ENCODE assay signal across 1 cellular context in genomic region chr2:218806346-218806978, GRCh38.
A peak's percentile ranks its signal among the peaks of the same experiment; 100 is the strongest.
TF ChIP-seq lines count a peak whose summit lies in the region.

No MANE protein-coding gene starts in this region.

TF ChIP-seq in HepG2, 621 proteins besides CTCF, POLR2A, EP300 and RAD21 (continues in another document):
- TF ChIP-seq THAP8 (CRISPR knock-in tag; IDR thresholded peaks at IDR 0.05; ENCODE audit: borderline replicate concordance) = no peak
- TF ChIP-seq ZC3H4 (CRISPR knock-in tag; IDR thresholded peaks at IDR 0.05; ENCODE audit: borderline replicate concordance) = no peak
- TF ChIP-seq RXRB (CRISPR knock-in tag; IDR thresholded peaks at IDR 0.05; ENCODE audit: borderline replicate concordance) = peak; percentile 78
- no peak for TF ChIP-seq ZNF225 (CRISPR knock-in tag; IDR thresholded peaks at IDR 0.05)
- TF ChIP-seq HINFP (CRISPR knock-in tag; IDR thresholded peaks at IDR 0.05; ENCODE audit: low read depth) = no peak
- TF ChIP-seq ZNF597 (CRISPR knock-in tag; IDR thresholded peaks at IDR 0.05) = no peak
- peak in 1 of 2 experiments; percentile 71; a peak in 2 of 4 replicates for TF ChIP-seq KLF16 (CRISPR knock-in tag; IDR thresholded peaks at IDR 0.05)
- peak; percentile 30 for TF ChIP-seq SKI (IDR thresholded peaks at IDR 0.05; ENCODE audit: partially characterized antibody)
- TF ChIP-seq KDM1A (CRISPR knock-in tag; IDR thresholded peaks at IDR 0.05) = no peak
- no peak for TF ChIP-seq TP53 (CRISPR knock-in tag; conservative IDR thresholded peaks at IDR 0.05)
- TF ChIP-seq ZNF530 (CRISPR knock-in tag; IDR thresholded peaks at IDR 0.05; ENCODE audit: low read depth) = no peak
- 0 out of 2 replicates have a peak, but pooled peaks have one; percentile 22 for TF ChIP-seq KDM2A (CRISPR knock-in tag; IDR thresholded peaks at IDR 0.05; ENCODE audit: borderline replicate concordance, low read depth)
- no peak for TF ChIP-seq SNRNP70 (IDR thresholded peaks at IDR 0.05; ENCODE audit: low read depth, low read length)
- no peak for TF ChIP-seq GLI4 (CRISPR knock-in tag; IDR thresholded peaks at IDR 0.05; ENCODE audit: borderline replicate concordance)
- TF ChIP-seq MIXL1 (CRISPR knock-in tag; IDR thresholded peaks at IDR 0.05) = peak; percentile 59; the same call in 1 of the 2 replicates
- TF ChIP-seq ZNF678 (CRISPR knock-in tag; IDR thresholded peaks at IDR 0.05) = no peak
- TF ChIP-seq MXD1 (CRISPR knock-in tag; IDR thresholded peaks at IDR 0.05) = no peak
- TF ChIP-seq SP4 (CRISPR knock-in tag; IDR thresholded peaks at IDR 0.05) = no peak
- TF ChIP-seq ZNF737 (CRISPR knock-in tag; IDR thresholded peaks at IDR 0.05; ENCODE audit: borderline replicate concordance) = no peak
- TF ChIP-seq RFXANK (CRISPR knock-in tag; IDR thresholded peaks at IDR 0.05) = 0 out of 2 replicates have a peak, but pooled peaks have one; percentile 47
- TF ChIP-seq ZNF138 (CRISPR knock-in tag; IDR thresholded peaks at IDR 0.05; ENCODE audit: low read depth) = no peak
- no peak for TF ChIP-seq CHD2 (IDR thresholded peaks at IDR 0.05; ENCODE audit: low read depth, low read length)
- TF ChIP-seq IRF2 (CRISPR knock-in tag; IDR thresholded peaks at IDR 0.05) = peak; percentile 55; the same call in 1 of the 2 replicates
- no peak for TF ChIP-seq NFATC3 (CRISPR knock-in tag; IDR thresholded peaks at IDR 0.05)
- no peak for TF ChIP-seq ZNF44 (CRISPR knock-in tag; IDR thresholded peaks at IDR 0.05)
- TF ChIP-seq FOXP1 (IDR thresholded peaks at IDR 0.05) = no peak
- peak; percentile 81 for TF ChIP-seq FOXP1 (CRISPR knock-in tag; IDR thresholded peaks at IDR 0.05)
- no peak for TF ChIP-seq CAMTA2 (CRISPR knock-in tag; IDR thresholded peaks at IDR 0.05; ENCODE audit: borderline replicate concordance)
- no peak for TF ChIP-seq ZBTB46 (CRISPR knock-in tag; IDR thresholded peaks at IDR 0.05; ENCODE audit: borderline replicate concordance)
- TF ChIP-seq ZNF773 (CRISPR knock-in tag; IDR thresholded peaks at IDR 0.05; ENCODE audit: borderline replicate concordance) = no peak
- TF ChIP-seq MED1 (CRISPR knock-in tag; IDR thresholded peaks at IDR 0.05) = peak; percentile 83
- TF ChIP-seq ZNF841 (CRISPR knock-in tag; IDR thresholded peaks at IDR 0.05; ENCODE audit: borderline replicate concordance) = no peak
- TF ChIP-seq KLF13 (CRISPR knock-in tag; IDR thresholded peaks at IDR 0.05) = no peak
- no peak for TF ChIP-seq ZNF839 (CRISPR knock-in tag; IDR thresholded peaks at IDR 0.05; ENCODE audit: borderline replicate concordance)
- peak; percentile 53; the same call in 1 of the 2 replicates for TF ChIP-seq ATF7 (IDR thresholded peaks at IDR 0.05)
- TF ChIP-seq ATF7 (CRISPR knock-in tag; IDR thresholded peaks at IDR 0.05) = no peak
- peak; percentile 35; the same call in 1 of the 2 replicates for TF ChIP-seq ARID3A (IDR thresholded peaks at IDR 0.05; ENCODE audit: low read depth, low read length)
- no peak for TF ChIP-seq GPN1 (CRISPR knock-in tag; IDR thresholded peaks at IDR 0.05; ENCODE audit: borderline replicate concordance)
- TF ChIP-seq GABPA (IDR thresholded peaks at IDR 0.05; ENCODE audit: low read depth, low read length) = no peak
- no peak for TF ChIP-seq GABPA (CRISPR knock-in tag; IDR thresholded peaks at IDR 0.05; ENCODE audit: low read depth)
- no peak for TF ChIP-seq CHCHD3 (CRISPR knock-in tag; IDR thresholded peaks at IDR 0.05)
- no peak for TF ChIP-seq ZNF432 (CRISPR knock-in tag; IDR thresholded peaks at IDR 0.05; ENCODE audit: borderline replicate concordance)
- TF ChIP-seq TFE3 (CRISPR knock-in tag; IDR thresholded peaks at IDR 0.05) = 0 out of 2 replicates have a peak, but pooled peaks have one; percentile 38
- TF ChIP-seq MXD4 (CRISPR knock-in tag; IDR thresholded peaks at IDR 0.05) = peak; percentile 21; the same call in 1 of the 2 replicates
- no peak for TF ChIP-seq ZNF501 (CRISPR knock-in tag; IDR thresholded peaks at IDR 0.05)
- TF ChIP-seq ZNF317 (CRISPR knock-in tag; IDR thresholded peaks at IDR 0.05) = no peak; the same call in 1 of the 2 replicates
- TF ChIP-seq ZNF329 (CRISPR knock-in tag; IDR thresholded peaks at IDR 0.05; ENCODE audit: low read depth) = no peak
- no peak; the same call in 1 of the 2 replicates for TF ChIP-seq KDM3A (CRISPR knock-in tag; IDR thresholded peaks at IDR 0.05; ENCODE audit: low read depth)
- no peak for TF ChIP-seq PTBP1 (IDR thresholded peaks at IDR 0.05; ENCODE audit: low read depth, low read length, poor library complexity, severe bottlenecking)
- peak; percentile 30; the same call in 1 of the 2 replicates for TF ChIP-seq ZHX1 (CRISPR knock-in tag; IDR thresholded peaks at IDR 0.05; ENCODE audit: low read depth)
- peak; percentile 77 for TF ChIP-seq RARA (CRISPR knock-in tag; IDR thresholded peaks at IDR 0.05)
- peak; percentile 68; the same call in 1 of the 2 replicates for TF ChIP-seq SOX13 (IDR thresholded peaks at IDR 0.05)
- peak in 1 of 2 experiments; percentile 87; a peak in 2 of 4 replicates for TF ChIP-seq SOX13 (CRISPR knock-in tag; conservative IDR thresholded peaks at IDR 0.05 in 1 of 2, IDR thresholded peaks at IDR 0.05 in 1 of 2)
- no peak for TF ChIP-seq ZNF235 (CRISPR knock-in tag; IDR thresholded peaks at IDR 0.05; ENCODE audit: borderline replicate concordance)
- TF ChIP-seq CREB1 (IDR thresholded peaks at IDR 0.05) = no peak
- TF ChIP-seq CREB1 (CRISPR knock-in tag; IDR thresholded peaks at IDR 0.05) = peak; percentile 79
- no peak for TF ChIP-seq ZBTB38 (CRISPR knock-in tag; IDR thresholded peaks at IDR 0.05)
- TF ChIP-seq FUBP1 (CRISPR knock-in tag; IDR thresholded peaks at IDR 0.05; ENCODE audit: borderline replicate concordance) = no peak
- TF ChIP-seq TFDP1 (CRISPR knock-in tag; IDR thresholded peaks at IDR 0.05; ENCODE audit: borderline replicate concordance) = peak; percentile 54
